Comparison of ENCODE assay signal across 8 cellular contexts in the genomic region with DNA sequence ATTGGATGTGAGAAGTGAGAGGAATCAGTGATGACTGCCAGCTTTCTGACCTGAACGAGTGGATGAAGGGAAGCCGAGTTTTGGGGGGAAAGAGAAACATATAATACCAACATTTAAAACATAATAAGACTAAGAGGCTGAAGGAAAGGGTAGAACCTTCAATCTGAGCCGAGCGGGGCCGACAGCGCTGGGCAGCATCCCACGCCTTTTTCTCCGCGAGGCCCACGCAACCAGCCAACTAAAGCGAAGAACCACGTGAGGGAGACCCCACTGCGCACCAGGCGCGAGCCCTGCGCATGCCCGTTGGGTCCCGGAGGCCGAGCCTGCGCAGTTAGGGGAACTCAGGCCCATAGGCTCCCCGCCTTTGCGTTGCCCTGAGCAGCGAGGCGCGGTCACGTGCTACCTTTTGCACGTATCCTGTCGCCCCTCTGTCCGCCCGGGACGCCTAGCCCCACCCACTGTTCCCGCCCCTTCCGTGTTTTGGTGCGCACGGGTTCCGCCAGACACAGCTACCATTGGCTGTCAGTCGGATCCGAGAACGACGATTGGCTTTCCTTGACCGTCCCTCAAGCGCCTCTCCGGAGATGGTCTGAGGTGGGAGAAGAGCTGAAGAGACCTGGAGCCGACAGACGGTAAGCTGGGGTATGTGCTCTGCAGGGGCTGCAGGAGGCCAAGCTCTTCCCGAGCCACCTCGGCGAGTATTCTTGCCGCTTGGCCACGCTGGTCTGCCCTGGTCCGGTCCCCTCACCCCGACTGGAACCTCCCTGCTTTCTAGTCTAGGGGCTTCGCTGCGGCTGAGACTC.
DNase-seq lines count a peak whose midpoint lies in the region; ATAC-seq and FAIRE-seq lines count a peak whose summit lies in the region.

Gene HINFP (plus strand): TSS at position 573 of the 803 bp plus-strand sequence. CDS start 5,365 bp downstream, outside the sequence.

- no peaks in the 10 kb centered on the region for H3K27me3 Mint-ChIP-seq in effector memory CD8-positive, alpha-beta T cell

- H3K4me1 Mint-ChIP-seq in effector memory CD8-positive, alpha-beta T cell (ENCODE audit: low read depth in 2 of 2) = peaks cover 25 to 38% of the 10 kb centered on the region in 2 donors

- peak; percentile 97 for DNase-seq in COLO829 (ENCODE audit: low spot score)
- DNase-seq in HTR-8/SVneo (ENCODE audit: insufficient read length, low spot score) = peak; percentile 98
- peak; percentile 99 for DNase-seq in NOMO-1 treated with dmso at 0.1 percent for 144 hours (lab: John Stamatoyannopoulos, UW; ENCODE audit: unreplicated experiment)
- peak; percentile 96 to 100 (median 97) for DNase-seq in activated CD8-positive, alpha-beta memory T cell treated with anti-CD3 and anti-CD28 coated beads for 48 hours (ENCODE audit: low read depth in 2 of 3, low spot score in 2 of 3)
- peak; percentile 97 to 99 (median 98) for DNase-seq in effector memory CD8-positive, alpha-beta T cell
- peak; percentile 99 for DNase-seq in medulla oblongata (ENCODE audit: extremely low spot score)
- DNase-seq in stimulated activated CD8-positive, alpha-beta memory T cell treated with anti-CD3 and anti-CD28 coated beads, Interleukin-12 subunit alpha, Interleukin-12 subunit beta, amount 100 ng/mL, for 1 hour (ENCODE audit: low read depth) = peak; percentile 99

- H3K9me3 Mint-ChIP-seq in effector memory CD8-positive, alpha-beta T cell = no peaks in the 10 kb centered on the region

- peak; percentile 99 for FAIRE-seq in HTR-8/SVneo (lab: Jason Lieb, UNC)

- peak within 1 kb of the TSS; percentile 85 to 91 for H3K4me3 Mint-ChIP-seq in effector memory CD8-positive, alpha-beta T cell

- H3K27ac Mint-ChIP-seq in effector memory CD8-positive, alpha-beta T cell = peak within 1 kb of the TSS; percentile 81 to 94

- peaks cover 22% of the 10 kb centered on the region for H3K36me3 Mint-ChIP-seq in effector memory CD8-positive, alpha-beta T cell (ENCODE audit: insufficient read depth)

- peak; percentile 93 for ATAC-seq in GM21367 (IDR thresholded peaks at IDR 0.05; ENCODE audit: unreplicated experiment)
- ATAC-seq in effector memory CD8-positive, alpha-beta T cell (replicated peaks) = peak; percentile 97

Comparison
In these comparisons a context has a peak if more than half of its experiments do, and no peak if none do; other contexts are left out.
1. Peak in every context shown above with its lines: DNase-seq and ATAC-seq.